In the genomic region with DNA sequence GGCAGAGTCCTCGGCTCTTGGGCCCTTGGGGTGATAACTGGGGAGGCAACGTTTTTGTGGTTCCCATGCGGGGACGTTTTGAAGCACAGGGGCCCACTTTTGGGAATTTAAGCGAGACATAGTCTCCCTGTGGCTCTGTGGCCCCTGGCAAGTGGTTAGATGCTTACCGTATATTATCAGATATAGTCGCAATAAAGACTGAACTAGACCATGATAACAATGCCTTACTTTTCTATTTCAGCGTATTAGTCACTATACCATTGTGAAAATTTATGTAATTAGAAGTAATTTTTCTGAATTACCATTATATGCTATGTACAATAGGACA, we compare ENCODE assay signal across 1 cellular context.
TF ChIP-seq lines count a peak whose summit lies in the region.

No MANE protein-coding gene starts in this region.

TF ChIP-seq in GM23338, 12 proteins besides CTCF, POLR2A, EP300 and RAD21 (continued from another document):
- TF ChIP-seq, protein P1, sequence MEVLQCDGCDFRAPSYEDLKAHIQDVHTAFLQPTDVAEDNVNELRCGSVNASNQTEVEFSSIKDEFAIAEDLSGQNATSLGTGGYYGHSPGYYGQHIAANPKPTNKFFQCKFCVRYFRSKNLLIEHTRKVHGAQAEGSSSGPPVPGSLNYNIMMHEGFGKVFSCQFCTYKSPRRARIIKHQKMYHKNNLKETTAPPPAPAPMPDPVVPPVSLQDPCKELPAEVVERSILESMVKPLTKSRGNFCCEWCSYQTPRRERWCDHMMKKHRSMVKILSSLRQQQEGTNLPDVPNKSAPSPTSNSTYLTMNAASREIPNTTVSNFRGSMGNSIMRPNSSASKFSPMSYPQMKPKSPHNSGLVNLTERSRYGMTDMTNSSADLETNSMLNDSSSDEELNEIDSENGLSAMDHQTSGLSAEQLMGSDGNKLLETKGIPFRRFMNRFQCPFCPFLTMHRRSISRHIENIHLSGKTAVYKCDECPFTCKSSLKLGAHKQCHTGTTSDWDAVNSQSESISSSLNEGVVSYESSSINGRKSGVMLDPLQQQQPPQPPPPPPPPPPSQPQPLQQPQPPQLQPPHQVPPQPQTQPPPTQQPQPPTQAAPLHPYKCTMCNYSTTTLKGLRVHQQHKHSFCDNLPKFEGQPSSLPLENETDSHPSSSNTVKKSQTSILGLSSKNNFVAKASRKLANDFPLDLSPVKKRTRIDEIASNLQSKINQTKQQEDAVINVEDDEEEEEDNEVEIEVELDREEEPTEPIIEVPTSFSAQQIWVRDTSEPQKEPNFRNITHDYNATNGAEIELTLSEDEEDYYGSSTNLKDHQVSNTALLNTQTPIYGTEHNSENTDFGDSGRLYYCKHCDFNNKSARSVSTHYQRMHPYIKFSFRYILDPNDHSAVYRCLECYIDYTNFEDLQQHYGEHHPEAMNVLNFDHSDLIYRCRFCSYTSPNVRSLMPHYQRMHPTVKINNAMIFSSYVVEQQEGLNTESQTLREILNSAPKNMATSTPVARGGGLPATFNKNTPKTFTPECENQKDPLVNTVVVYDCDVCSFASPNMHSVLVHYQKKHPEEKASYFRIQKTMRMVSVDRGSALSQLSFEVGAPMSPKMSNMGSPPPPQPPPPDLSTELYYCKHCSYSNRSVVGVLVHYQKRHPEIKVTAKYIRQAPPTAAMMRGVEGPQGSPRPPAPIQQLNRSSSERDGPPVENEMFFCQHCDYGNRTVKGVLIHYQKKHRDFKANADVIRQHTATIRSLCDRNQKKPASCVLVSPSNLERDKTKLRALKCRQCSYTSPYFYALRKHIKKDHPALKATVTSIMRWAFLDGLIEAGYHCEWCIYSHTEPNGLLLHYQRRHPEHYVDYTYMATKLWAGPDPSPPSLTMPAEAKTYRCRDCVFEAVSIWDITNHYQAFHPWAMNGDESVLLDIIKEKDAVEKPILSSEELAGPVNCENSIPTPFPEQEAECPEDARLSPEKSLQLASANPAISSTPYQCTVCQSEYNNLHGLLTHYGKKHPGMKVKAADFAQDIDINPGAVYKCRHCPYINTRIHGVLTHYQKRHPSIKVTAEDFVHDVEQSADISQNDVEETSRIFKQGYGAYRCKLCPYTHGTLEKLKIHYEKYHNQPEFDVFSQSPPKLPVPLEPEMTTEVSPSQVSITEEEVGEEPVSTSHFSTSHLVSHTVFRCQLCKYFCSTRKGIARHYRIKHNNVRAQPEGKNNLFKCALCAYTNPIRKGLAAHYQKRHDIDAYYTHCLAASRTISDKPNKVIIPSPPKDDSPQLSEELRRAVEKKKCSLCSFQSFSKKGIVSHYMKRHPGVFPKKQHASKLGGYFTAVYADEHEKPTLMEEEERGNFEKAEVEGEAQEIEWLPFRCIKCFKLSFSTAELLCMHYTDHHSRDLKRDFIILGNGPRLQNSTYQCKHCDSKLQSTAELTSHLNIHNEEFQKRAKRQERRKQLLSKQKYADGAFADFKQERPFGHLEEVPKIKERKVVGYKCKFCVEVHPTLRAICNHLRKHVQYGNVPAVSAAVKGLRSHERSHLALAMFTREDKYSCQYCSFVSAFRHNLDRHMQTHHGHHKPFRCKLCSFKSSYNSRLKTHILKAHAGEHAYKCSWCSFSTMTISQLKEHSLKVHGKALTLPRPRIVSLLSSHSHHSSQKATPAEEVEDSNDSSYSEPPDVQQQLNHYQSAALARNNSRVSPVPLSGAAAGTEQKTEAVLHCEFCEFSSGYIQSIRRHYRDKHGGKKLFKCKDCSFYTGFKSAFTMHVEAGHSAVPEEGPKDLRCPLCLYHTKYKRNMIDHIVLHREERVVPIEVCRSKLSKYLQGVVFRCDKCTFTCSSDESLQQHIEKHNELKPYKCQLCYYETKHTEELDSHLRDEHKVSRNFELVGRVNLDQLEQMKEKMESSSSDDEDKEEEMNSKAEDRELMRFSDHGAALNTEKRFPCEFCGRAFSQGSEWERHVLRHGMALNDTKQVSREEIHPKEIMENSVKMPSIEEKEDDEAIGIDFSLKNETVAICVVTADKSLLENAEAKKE (CRISPR knock-in tag; IDR thresholded peaks at IDR 0.05): no peak
- TF ChIP-seq, protein P2, sequence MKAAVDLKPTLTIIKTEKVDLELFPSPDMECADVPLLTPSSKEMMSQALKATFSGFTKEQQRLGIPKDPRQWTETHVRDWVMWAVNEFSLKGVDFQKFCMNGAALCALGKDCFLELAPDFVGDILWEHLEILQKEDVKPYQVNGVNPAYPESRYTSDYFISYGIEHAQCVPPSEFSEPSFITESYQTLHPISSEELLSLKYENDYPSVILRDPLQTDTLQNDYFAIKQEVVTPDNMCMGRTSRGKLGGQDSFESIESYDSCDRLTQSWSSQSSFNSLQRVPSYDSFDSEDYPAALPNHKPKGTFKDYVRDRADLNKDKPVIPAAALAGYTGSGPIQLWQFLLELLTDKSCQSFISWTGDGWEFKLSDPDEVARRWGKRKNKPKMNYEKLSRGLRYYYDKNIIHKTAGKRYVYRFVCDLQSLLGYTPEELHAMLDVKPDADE (IDR thresholded peaks at IDR 0.05): no peak
- TF ChIP-seq EZH2phosphoT487 (IDR thresholded peaks at IDR 0.05; ENCODE audit: unreplicated experiment) (no peak), CREB1 (CRISPR knock-in tag; IDR thresholded peaks at IDR 0.05; ENCODE audit: low read depth) (no peak), POLR2AphosphoS5 (IDR thresholded peaks at IDR 0.05; ENCODE audit: low read depth) (no peak), NANOG (IDR thresholded peaks at IDR 0.05; ENCODE audit: borderline replicate concordance) (no peak), ZNF114 (CRISPR knock-in tag; IDR thresholded peaks at IDR 0.05) (no peak), ZNF331 (CRISPR knock-in tag; IDR thresholded peaks at IDR 0.05; ENCODE audit: low read depth) (no peak), JUNB (IDR thresholded peaks at IDR 0.05; ENCODE audit: unreplicated experiment) (no peak)
- TF ChIP-seq, protein P3, sequence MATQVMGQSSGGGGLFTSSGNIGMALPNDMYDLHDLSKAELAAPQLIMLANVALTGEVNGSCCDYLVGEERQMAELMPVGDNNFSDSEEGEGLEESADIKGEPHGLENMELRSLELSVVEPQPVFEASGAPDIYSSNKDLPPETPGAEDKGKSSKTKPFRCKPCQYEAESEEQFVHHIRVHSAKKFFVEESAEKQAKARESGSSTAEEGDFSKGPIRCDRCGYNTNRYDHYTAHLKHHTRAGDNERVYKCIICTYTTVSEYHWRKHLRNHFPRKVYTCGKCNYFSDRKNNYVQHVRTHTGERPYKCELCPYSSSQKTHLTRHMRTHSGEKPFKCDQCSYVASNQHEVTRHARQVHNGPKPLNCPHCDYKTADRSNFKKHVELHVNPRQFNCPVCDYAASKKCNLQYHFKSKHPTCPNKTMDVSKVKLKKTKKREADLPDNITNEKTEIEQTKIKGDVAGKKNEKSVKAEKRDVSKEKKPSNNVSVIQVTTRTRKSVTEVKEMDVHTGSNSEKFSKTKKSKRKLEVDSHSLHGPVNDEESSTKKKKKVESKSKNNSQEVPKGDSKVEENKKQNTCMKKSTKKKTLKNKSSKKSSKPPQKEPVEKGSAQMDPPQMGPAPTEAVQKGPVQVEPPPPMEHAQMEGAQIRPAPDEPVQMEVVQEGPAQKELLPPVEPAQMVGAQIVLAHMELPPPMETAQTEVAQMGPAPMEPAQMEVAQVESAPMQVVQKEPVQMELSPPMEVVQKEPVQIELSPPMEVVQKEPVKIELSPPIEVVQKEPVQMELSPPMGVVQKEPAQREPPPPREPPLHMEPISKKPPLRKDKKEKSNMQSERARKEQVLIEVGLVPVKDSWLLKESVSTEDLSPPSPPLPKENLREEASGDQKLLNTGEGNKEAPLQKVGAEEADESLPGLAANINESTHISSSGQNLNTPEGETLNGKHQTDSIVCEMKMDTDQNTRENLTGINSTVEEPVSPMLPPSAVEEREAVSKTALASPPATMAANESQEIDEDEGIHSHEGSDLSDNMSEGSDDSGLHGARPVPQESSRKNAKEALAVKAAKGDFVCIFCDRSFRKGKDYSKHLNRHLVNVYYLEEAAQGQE (IDR thresholded peaks at IDR 0.05; ENCODE audit: unreplicated experiment): no peak
TF ChIP-seq in GM23338: peak in this region for 0.
